ENCODE assay signal across 8 cellular contexts in the genomic region with DNA sequence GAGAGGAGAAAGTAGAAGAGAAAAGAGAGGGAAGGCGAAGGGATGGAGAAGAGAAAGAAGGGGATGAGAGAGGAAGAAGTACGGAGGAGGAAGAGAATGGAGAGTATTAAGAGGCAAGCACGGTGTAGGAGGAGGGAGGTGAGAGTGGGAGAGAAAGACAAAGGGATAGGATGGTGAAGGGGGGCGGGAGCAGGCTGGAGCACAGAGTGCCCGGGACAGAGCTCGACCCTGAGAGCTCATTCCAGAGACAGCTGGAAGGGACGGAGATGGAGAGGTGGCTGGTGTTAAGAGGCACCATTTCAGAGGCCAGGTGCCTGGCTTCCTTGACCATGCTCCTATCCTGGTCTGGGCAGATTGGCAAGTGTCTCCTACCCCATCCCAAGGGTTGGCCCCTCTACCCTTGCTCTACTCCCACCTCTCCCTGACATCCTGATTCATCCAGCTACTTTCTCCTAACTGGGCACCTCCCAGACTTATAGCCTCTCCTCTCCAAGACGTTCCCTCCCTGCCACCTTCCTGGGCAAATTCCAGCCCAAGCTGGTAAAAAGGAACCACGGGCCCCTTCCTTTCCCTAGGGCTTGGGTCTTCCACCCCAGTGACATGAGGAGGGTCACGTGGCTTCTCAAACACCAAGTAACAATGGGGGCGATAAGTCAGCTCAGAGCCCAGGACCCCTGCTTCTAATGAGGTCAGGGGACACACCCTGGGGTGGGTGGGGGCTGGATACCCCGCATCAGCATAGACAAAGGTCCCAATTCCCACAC. TPM values are rescaled to one million over a fixed set of nuclear protein-coding genes. Genes with fewer than 3 reads are reported as not detected.
DNase-seq lines count a peak whose midpoint lies in the region; ATAC-seq and TF ChIP-seq lines count a peak whose summit lies in the region.

No MANE protein-coding gene starts in this region.

- peaks cover 23% of the 10 kb centered on the region for H3K36me3 Mint-ChIP-seq in dendritic cell treated with granulocyte-macrophage colony-stimulating factor and Interleukin-4, amounts not matched to agents 40 ng/mL and 50 ng/mL, for 4 days (ENCODE audit: low read depth)
- H3K36me3 Mint-ChIP-seq in natural killer cell treated with Interleukin-12 subunit alpha and Interleukin-12 subunit beta and Interleukin-15 and Interleukin-18, amount 100 ng/mL, for 72 hours, result peaks cover 10% of the 10 kb centered on the region

- H3K27me3 ChIP-seq in BLaER1, result no peaks in the 10 kb centered on the region
- H3K27me3 ChIP-seq in MM.1S (replicated peaks; ENCODE audit: insufficient read depth, low read length), result no peaks in the 10 kb centered on the region

- peaks cover 19% of the 10 kb centered on the region for H3F3A ChIP-seq in MM.1S (ENCODE audit: insufficient read depth, low read length)

- no peaks in the 10 kb centered on the region for H3K9me3 Mint-ChIP-seq in dendritic cell treated with granulocyte-macrophage colony-stimulating factor and Interleukin-4, amounts not matched to agents 40 ng/mL and 50 ng/mL, for 4 days
- H3K9me3 Mint-ChIP-seq in natural killer cell treated with Interleukin-12 subunit alpha and Interleukin-12 subunit beta and Interleukin-15 and Interleukin-18, amount 100 ng/mL, for 72 hours, result no peaks in the 10 kb centered on the region

- H3K4me1 Mint-ChIP-seq in dendritic cell treated with granulocyte-macrophage colony-stimulating factor and Interleukin-4, amounts not matched to agents 40 ng/mL and 50 ng/mL, for 4 days (ENCODE audit: low read depth), result peaks cover 35% of the 10 kb centered on the region
- peaks cover 26 to 32% of the 10 kb centered on the region in 2 donors for H3K4me1 Mint-ChIP-seq in natural killer cell treated with Interleukin-12 subunit alpha and Interleukin-12 subunit beta and Interleukin-15 and Interleukin-18, amount 100 ng/mL, for 72 hours (ENCODE audit: low read depth in 2 of 2)

- peak overlapping the region; percentile 83; the same call in 1 of the 2 replicates for H3K9ac ChIP-seq in BLaER1
- H3K9ac ChIP-seq in MM.1S (ENCODE audit: low read length), result no peak overlapping the region

- H3K36me3 ChIP-seq in BLaER1, result peaks cover 40% of the 10 kb centered on the region
- 0 out of 2 replicates have a peak, but pooled peaks cover 5% of the 10 kb centered on the region for H3K36me3 ChIP-seq in MM.1S (replicated peaks; ENCODE audit: insufficient read depth, low read length)

- H3K27me3 Mint-ChIP-seq in dendritic cell treated with granulocyte-macrophage colony-stimulating factor and Interleukin-4, amounts not matched to agents 40 ng/mL and 50 ng/mL, for 4 days, result peaks cover 21% of the 10 kb centered on the region
- no peaks in the 10 kb centered on the region for H3K27me3 Mint-ChIP-seq in natural killer cell treated with Interleukin-12 subunit alpha and Interleukin-12 subunit beta and Interleukin-15 and Interleukin-18, amount 100 ng/mL, for 72 hours

- H3K9me2 ChIP-seq in MM.1S (replicated peaks; ENCODE audit: insufficient read depth, low read length), result no peaks in the 10 kb centered on the region

- intact Hi-C loops in dendritic cell treated with granulocyte-macrophage colony-stimulating factor and Interleukin-4, amounts not matched to agents 40 ng/mL and 50 ng/mL, for 4 days (cut with micrococcal nuclease), result no loop called here

- peak overlapping the region; percentile 1 for H3K27ac Mint-ChIP-seq in dendritic cell treated with granulocyte-macrophage colony-stimulating factor and Interleukin-4, amounts not matched to agents 40 ng/mL and 50 ng/mL, for 4 days
- no peak overlapping the region for H3K27ac Mint-ChIP-seq in natural killer cell treated with Interleukin-12 subunit alpha and Interleukin-12 subunit beta and Interleukin-15 and Interleukin-18, amount 100 ng/mL, for 72 hours

- H3K4me3 ChIP-seq in BLaER1, result peak overlapping the region; percentile 88
- peak overlapping the region; percentile 84 for H3K4me3 ChIP-seq in MM.1S (ENCODE audit: low read length)

- no peak overlapping the region for H3K27ac ChIP-seq in BLaER1
- no peak overlapping the region for H3K27ac ChIP-seq in MM.1S (ENCODE audit: low read length)

- no peak for ATAC-seq in natural killer cell treated with Interleukin-12 subunit alpha and Interleukin-12 subunit beta and Interleukin-15 and Interleukin-18, amount 100 ng/mL, for 72 hours
- ATAC-seq in GM21717 (IDR thresholded peaks at IDR 0.05; ENCODE audit: unreplicated experiment) (no peak), GM19455 (IDR thresholded peaks at IDR 0.05; ENCODE audit: unreplicated experiment) (no peak)

- H3K4me2 ChIP-seq in BLaER1 (peak overlapping the region; percentile 94), MM.1S (ENCODE audit: low read depth, low read length) (peak overlapping the region; percentile 94)

- H2AFZ ChIP-seq in MM.1S (ENCODE audit: low read length), result no peak overlapping the region

- no peak for DNase-seq in MM.1S
- DNase-seq in natural killer cell treated with Interleukin-12 subunit alpha and Interleukin-12 subunit beta and Interleukin-15 and Interleukin-18, amount 100 ng/mL, for 72 hours (ENCODE audit: low spot score), result no peak
- no peak for DNase-seq in iPS-NIHi11 (ENCODE audit: low spot score)
- DNase-seq in CD1c-positive myeloid dendritic cell (ENCODE audit: extremely low spot score), result no peak

- no peak overlapping the region for H3K4me3 Mint-ChIP-seq in dendritic cell treated with granulocyte-macrophage colony-stimulating factor and Interleukin-4, amounts not matched to agents 40 ng/mL and 50 ng/mL, for 4 days
- H3K4me3 Mint-ChIP-seq in natural killer cell treated with Interleukin-12 subunit alpha and Interleukin-12 subunit beta and Interleukin-15 and Interleukin-18, amount 100 ng/mL, for 72 hours, result peak overlapping the region; percentile 89

- peaks cover 25% of the 10 kb centered on the region for H3K79me2 ChIP-seq in MM.1S (ENCODE audit: low read length)

- H3K9me3 ChIP-seq in BLaER1 (no peaks in the 10 kb centered on the region), MM.1S (replicated peaks; ENCODE audit: insufficient read depth, low read length) (no peaks in the 10 kb centered on the region)

- H4K20me1 ChIP-seq in BLaER1, result peaks cover 15% of the 10 kb centered on the region; the same call in 1 of the 2 replicates
- no peaks in the 10 kb centered on the region for H4K20me1 ChIP-seq in MM.1S (ENCODE audit: insufficient read depth, low read length)

- H3K4me1 ChIP-seq in BLaER1 (peaks cover 28% of the 10 kb centered on the region), MM.1S (ENCODE audit: low read length) (0 out of 2 replicates have a peak, but pooled peaks cover 6% of the 10 kb centered on the region)

- TF ChIP-seq CTCF in MM.1S (IDR thresholded peaks at IDR 0.05; ENCODE audit: low read length), result no peak

RNA-seq across cellular contexts. Expression of a gene that starts 1.2 kb away (rescaled TPM):
- 10 to 100 TPM in 1 of 2 donors, 1 to 10 TPM in 1; 6.5 to 10.5 TPM for total RNA-seq in natural killer cell treated with Interleukin-12 subunit alpha and Interleukin-12 subunit beta and Interleukin-15 and Interleukin-18, amount 100 ng/mL, for 72 hours

RNA-seq across cellular contexts. Expression of a gene that starts 1.3 kb away (rescaled TPM):
- total RNA-seq in natural killer cell treated with Interleukin-12 subunit alpha and Interleukin-12 subunit beta and Interleukin-15 and Interleukin-18, amount 100 ng/mL, for 72 hours, result 100 to 1,000 TPM; 111 to 142 TPM

RNA-seq across cellular contexts. Expression of a gene that starts 17.8 kb away (rescaled TPM):
- not detected for total RNA-seq in natural killer cell treated with Interleukin-12 subunit alpha and Interleukin-12 subunit beta and Interleukin-15 and Interleukin-18, amount 100 ng/mL, for 72 hours

RNA-seq across cellular contexts. Expression of a gene that starts 19.6 kb away (rescaled TPM):
- total RNA-seq in natural killer cell treated with Interleukin-12 subunit alpha and Interleukin-12 subunit beta and Interleukin-15 and Interleukin-18, amount 100 ng/mL, for 72 hours, result not detected

RNA-seq across cellular contexts. Expression of a gene that starts 22.9 kb away (rescaled TPM):
- total RNA-seq in natural killer cell treated with Interleukin-12 subunit alpha and Interleukin-12 subunit beta and Interleukin-15 and Interleukin-18, amount 100 ng/mL, for 72 hours, result 1 to 10 TPM; 3.2 to 5.8 TPM
